11 cellular contexts compared by ENCODE assay signal in the genomic region with DNA sequence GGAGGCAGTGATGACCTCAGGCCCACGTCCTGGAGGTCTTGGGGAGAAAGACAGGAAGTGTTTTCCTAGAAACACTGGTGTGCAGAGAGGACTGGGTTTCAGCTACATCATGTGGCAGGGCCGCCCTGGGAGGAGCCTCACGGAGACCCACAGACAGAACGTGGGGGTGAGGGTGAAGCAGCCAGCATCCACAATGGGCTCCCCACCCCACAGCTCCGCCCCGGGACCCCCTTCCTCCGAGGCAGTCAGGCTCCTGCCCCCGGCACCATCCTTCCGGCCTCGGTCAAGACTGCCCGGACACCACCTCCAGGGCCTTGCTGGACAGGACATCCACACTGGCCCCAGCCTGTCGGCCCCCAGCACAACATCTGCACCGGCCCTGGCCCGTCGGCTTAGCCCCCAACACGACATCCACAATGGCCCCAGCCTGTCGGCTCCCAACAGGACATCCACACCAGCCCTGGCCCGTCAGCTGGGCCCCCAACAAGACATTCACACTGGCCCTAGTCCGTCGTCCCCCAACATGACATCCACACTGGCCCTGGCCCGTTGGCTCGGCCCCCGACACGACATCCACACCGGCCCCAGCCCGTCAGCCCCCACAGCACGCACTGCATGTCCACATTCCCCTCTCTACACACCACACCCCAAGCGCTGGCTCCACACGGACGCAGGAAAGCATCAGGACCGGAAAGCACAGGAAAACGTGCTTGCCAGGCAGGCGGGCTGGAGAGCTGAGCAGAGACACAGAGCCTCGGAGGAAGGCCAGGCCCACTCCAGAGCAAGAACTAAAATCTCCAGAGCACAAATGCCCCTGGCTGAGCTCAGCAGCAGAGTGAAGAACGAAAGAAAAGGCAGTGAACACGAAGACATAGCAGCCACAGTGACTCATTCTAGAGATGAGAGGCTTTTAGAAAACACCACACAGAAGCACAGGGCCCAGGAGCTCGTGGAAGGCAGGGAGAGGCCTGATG. TPM values are rescaled to one million over a fixed set of nuclear protein-coding genes. Genes with fewer than 3 reads are reported as not detected.
A peak's percentile ranks its signal among the peaks of the same experiment; 100 is the strongest.
DNase-seq lines count a peak whose midpoint lies in the region; ATAC-seq and TF ChIP-seq lines count a peak whose summit lies in the region.
"Had no signal": no experiment of that assay in that cellular context is flagged by ENCODE, and none has a peak within 500 bp of the region (broad histone marks: within the 10 kb centered on the region; RNA-seq: fewer than 3 reads in every experiment).

No MANE protein-coding gene starts in this region.

- H2BK120ac ChIP-seq in mesenchymal stem cell (ENCODE audit: low read depth, low read length): no peak overlapping the region

- H2BK12ac ChIP-seq in mesenchymal stem cell (ENCODE audit: low read length in 2 of 2): peak overlapping the region in 1 of 2 experiments; percentile 11

- H3K4me2 ChIP-seq in mesenchymal stem cell (ENCODE audit: low read length, poor library complexity, severe bottlenecking): no peak overlapping the region
- H3K4me2 ChIP-seq: SK-N-SH had no signal

- peak overlapping the region; percentile 50 for H3K27ac ChIP-seq in duodenal mucosa (ENCODE audit: low read depth, low read length)
- H3K27ac ChIP-seq in mesenchymal stem cell (ENCODE audit: low read length, poor library complexity, severe bottlenecking): no peak overlapping the region
- peak overlapping the region in 4 of 5 donors; percentile 5 to 57 (median 28) for H3K27ac ChIP-seq in stomach

- peaks cover 3 to 4% of the 10 kb centered on the region in 2 donors for H3K9me3 ChIP-seq in duodenal mucosa (ENCODE audit: control insufficient read depth in 1 of 2, low read length in 2 of 2)
- peaks cover 8% of the 10 kb centered on the region for H3K9me3 ChIP-seq in mesenchymal stem cell (ENCODE audit: control insufficient read depth, low read length)
- no peaks in the 10 kb centered on the region for H3K9me3 ChIP-seq in stomach
- H3K9me3 ChIP-seq: SK-N-SH had no signal

- H3K4me1 ChIP-seq in duodenal mucosa (ENCODE audit: control insufficient read depth in 1 of 2, insufficient read depth in 2 of 2, low read length in 2 of 2): no peaks in the 10 kb centered on the region
- H3K4me1 ChIP-seq in mesenchymal stem cell (ENCODE audit: control insufficient read depth, insufficient read depth, low read depth, low read length): peaks cover 8% of the 10 kb centered on the region
- peaks cover 0 to 7% (median 0%) of the 10 kb centered on the region in 4 donors for H3K4me1 ChIP-seq in stomach

- no peak overlapping the region for H2BK5ac ChIP-seq in mesenchymal stem cell (ENCODE audit: low read depth, low read length, poor library complexity, severe bottlenecking)

- H3K9ac ChIP-seq in duodenal mucosa (ENCODE audit: low read depth in 1 of 2, low read length in 2 of 2) (no peak overlapping the region), mesenchymal stem cell (ENCODE audit: low read length) (peak overlapping the region; percentile 84)
- H3K9ac ChIP-seq: SK-N-SH had no signal

- WGBS in mesenchymal stem cell: 79% methylated on average over 37 of the region's 37 CpGs
- WGBS in stomach, 5 donors: 82 to 88% (median 85%) methylated on average over 29 to 37 of the region's 37 CpGs

- no peak overlapping the region for H3K4ac ChIP-seq in mesenchymal stem cell (ENCODE audit: low read depth in 1 of 2, low read length in 2 of 2)

- TF ChIP-seq POLR2A in stomach (IDR thresholded peaks at IDR 0.05): no peak

- no peaks in the 10 kb centered on the region for H3K27me3 ChIP-seq in duodenal mucosa (ENCODE audit: control insufficient read depth in 1 of 2, insufficient read depth in 2 of 2, low read length in 2 of 2)
- H3K27me3 ChIP-seq in mesenchymal stem cell (ENCODE audit: control insufficient read depth in 1 of 2, insufficient read depth in 1 of 2, low read length in 2 of 2): no peaks in the 10 kb centered on the region
- no peaks in the 10 kb centered on the region for H3K27me3 ChIP-seq in stomach

- peak overlapping the region; percentile 35 for H4K91ac ChIP-seq in mesenchymal stem cell (ENCODE audit: low read length)

- H3K18ac ChIP-seq in mesenchymal stem cell (ENCODE audit: low read depth in 1 of 2, low read length in 2 of 2): peak overlapping the region in 1 of 2 experiments; percentile 63

- peak; percentile 79 for DNase-seq in GM03348 (ENCODE audit: low spot score)
- peak; percentile 43 for DNase-seq in mesenchymal stem cell
- no peak for DNase-seq in stomach
- no peak for DNase-seq in activated T-cell treated with anti-CD3 and anti-CD28 coated beads for 4 hours
- no peak for DNase-seq in activated T-cell treated with anti-CD3 and anti-CD28 coated beads, Interleukin-2, amount 50 U/mL, for 1 hour
- no peak for DNase-seq in activated CD8-positive, alpha-beta memory T cell treated with anti-CD3 and anti-CD28 coated beads, Interleukin-2, amount 50 U/mL, for 4 hours
- DNase-seq: activated CD4-positive, alpha-beta T cell treated with anti-CD3 and anti-CD28 coated beads, Interleukin-2, amount 50 U/mL, for 48 hours; NCI-H510A; SK-N-SH had no signal

- H3K36me3 ChIP-seq in duodenal mucosa (ENCODE audit: control insufficient read depth in 1 of 2, insufficient read depth in 2 of 2, low read length in 2 of 2) (peaks cover 0 to 7% of the 10 kb centered on the region in 2 donors), mesenchymal stem cell (ENCODE audit: control insufficient read depth in 1 of 2, insufficient read depth in 2 of 2, low read depth in 1 of 2, low read length in 2 of 2) (peaks cover 6 to 7% of the 10 kb centered on the region in 2 experiments), stomach (peaks cover 0 to 55% (median 26%) of the 10 kb centered on the region in 4 donors)

- intact Hi-C loops in stomach (cut with DNase I; ENCODE audit: low total_unique reads): no loop called here

- no peak overlapping the region for H2BK15ac ChIP-seq in mesenchymal stem cell (ENCODE audit: low read depth, poor library complexity, severe bottlenecking)

- no peak overlapping the region for H4K8ac ChIP-seq in mesenchymal stem cell (ENCODE audit: low read length)

- no peaks in the 10 kb centered on the region for H3K79me1 ChIP-seq in mesenchymal stem cell (replicated peaks; ENCODE audit: low read length, poor library complexity, severe bottlenecking)

- ATAC-seq in GM18858 (IDR thresholded peaks at IDR 0.05; ENCODE audit: unreplicated experiment): no peak

- TF ChIP-seq EP300 in stomach (IDR thresholded peaks at IDR 0.05): no peak

- no peak overlapping the region for H2AK5ac ChIP-seq in mesenchymal stem cell (ENCODE audit: low read length, severe bottlenecking)

- no peak overlapping the region for H2AFZ ChIP-seq in mesenchymal stem cell (ENCODE audit: low read depth, low read length)

- H3K14ac ChIP-seq in mesenchymal stem cell (ENCODE audit: low read length in 2 of 2): peak overlapping the region in 1 of 2 experiments; percentile 4

- no peak overlapping the region for H3K23ac ChIP-seq in mesenchymal stem cell (ENCODE audit: low read length in 2 of 2)

- H3K4me3 ChIP-seq in duodenal mucosa (ENCODE audit: low read depth in 1 of 2, low read length in 2 of 2): no peak overlapping the region
- H3K4me3 ChIP-seq in mesenchymal stem cell (ENCODE audit: insufficient read depth in 1 of 2, low read depth in 1 of 2, low read length in 2 of 2): peak overlapping the region in 1 of 2 experiments; percentile 35
- H3K4me3 ChIP-seq in stomach: no peak overlapping the region

- no peak for TF ChIP-seq CTCF in stomach (IDR thresholded peaks at IDR 0.05)

RNA-seq across cellular contexts. Expression of gene LMF1, which starts 50.8 kb away (rescaled TPM):
- polyA plus RNA-seq in mesenchymal stem cell (2013, experiment 1 of 2): 4.3 TPM
- 5.4 TPM for polyA plus RNA-seq in mesenchymal stem cell (2013, experiment 2 of 2)
- total RNA-seq in stomach: 100 to 1,000 TPM in 1 of 5 donors, 10 to 100 TPM in 3, 1 to 10 TPM in 1; 7.6 to 121 (median 13.0) TPM
- 10 to 100 TPM; 15.3 to 25.5 (median 16.3) TPM for polyA plus RNA-seq in stomach

Comparison
In these comparisons a context has a peak if more than half of its experiments do, and no peak if none do; other contexts are left out.
1. DNase-seq: peak in GM03348 (single experiment) and mesenchymal stem cell (single experiment); none in stomach (single experiment), activated T-cell treated with anti-CD3 and anti-CD28 coated beads for 4 hours (single experiment), activated T-cell treated with anti-CD3 and anti-CD28 coated beads, Interleukin-2, amount 50 U/mL, for 1 hour (single experiment) and activated CD8-positive, alpha-beta memory T cell treated with anti-CD3 and anti-CD28 coated beads, Interleukin-2, amount 50 U/mL, for 4 hours (single experiment).